In the genomic region with DNA sequence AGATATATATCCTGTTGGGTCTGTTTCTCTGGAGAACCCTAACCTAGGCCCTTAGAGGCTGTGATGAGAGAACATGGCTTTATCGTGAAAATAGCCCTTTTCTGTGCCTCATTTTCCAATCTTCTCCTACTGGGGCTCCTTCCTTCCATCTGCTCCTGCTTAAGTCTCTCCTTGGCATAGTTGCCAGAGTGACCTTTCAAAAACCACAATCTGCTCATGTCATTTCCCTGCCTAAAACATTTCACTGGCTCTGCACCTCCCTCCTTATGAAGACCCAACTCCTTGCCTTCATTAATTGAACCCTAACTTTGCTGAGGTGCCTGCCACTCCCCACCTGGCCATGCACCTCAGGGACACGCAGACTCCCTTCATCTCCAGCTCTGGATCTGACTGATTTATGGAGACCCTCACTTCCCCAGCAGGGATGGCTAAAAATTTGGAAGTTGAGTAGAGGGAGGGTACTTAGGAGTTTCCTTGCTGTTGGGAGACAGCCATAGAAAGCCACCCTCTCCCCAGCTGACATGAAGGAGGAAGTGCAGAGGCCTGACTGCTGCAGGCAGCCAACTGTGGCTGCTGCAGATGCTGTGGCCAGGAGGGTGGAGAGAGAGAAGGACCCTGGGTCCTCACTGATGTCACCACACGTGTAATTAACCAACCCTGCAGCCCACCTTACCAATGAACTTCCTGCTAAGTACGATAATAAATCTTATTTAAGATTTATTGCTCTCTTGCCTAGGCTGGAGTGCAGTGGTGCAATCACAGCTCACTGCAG, we compare ENCODE assay signal across 12 cellular contexts. TPM values are rescaled to one million over a fixed set of nuclear protein-coding genes. Genes with fewer than 3 reads are reported as not detected.
A peak's percentile ranks its signal among the peaks of the same experiment; 100 is the strongest.
DNase-seq lines count a peak whose midpoint lies in the region; ATAC-seq and TF ChIP-seq lines count a peak whose summit lies in the region.
"Had no signal": no experiment of that assay in that cellular context is flagged by ENCODE, and none has a peak within 500 bp of the region (broad histone marks: within the 10 kb centered on the region; RNA-seq: fewer than 3 reads in every experiment).

No MANE protein-coding gene starts in this region.

- peaks cover 28% of the 10 kb centered on the region for H3K36me3 Mint-ChIP-seq in Caco-2 (ENCODE audit: insufficient read depth, unreplicated experiment)

- BruUV-seq in Caco-2 (replicated peaks; lab: Mats Ljungman, UMichigan), result no TSS peak

- H2AFZ ChIP-seq in SU-DHL-6 (ENCODE audit: low read depth, low read length, severe bottlenecking), result no peak overlapping the region

- POLR2A ChIA-PET in Caco-2 (lab: Charles Lee), result no interaction called here

- WGBS in right lobe of liver (ENCODE audit: insufficient coverage, low coverage, low lambda C conversion rate, missing lambda C conversion rate), result 76% methylated on average over 4 of the region's 4 CpGs

- no peaks in the 10 kb centered on the region for H3K9me3 Mint-ChIP-seq in Caco-2 (ENCODE audit: unreplicated experiment)
- H3K9me3 Mint-ChIP-seq: mesothelial cell of epicardium had no signal

- peak overlapping the region; percentile 64 for H3K27ac Mint-ChIP-seq in Caco-2 (ENCODE audit: unreplicated experiment)
- H3K27ac Mint-ChIP-seq: mesothelial cell of epicardium had no signal

- no peaks in the 10 kb centered on the region for H3K4me1 ChIP-seq in Caco-2
- H3K4me1 ChIP-seq in right lobe of liver, result no peaks in the 10 kb centered on the region

- ATAC-seq in HG03175 (IDR thresholded peaks at IDR 0.05; ENCODE audit: unreplicated experiment) (peak; percentile 43), right lobe of liver (peak in 3 of 4 donors; percentile 38 to 53 (median 41)), HG03108 (IDR thresholded peaks at IDR 0.05; ENCODE audit: unreplicated experiment) (no peak), HG03354 (IDR thresholded peaks at IDR 0.05; ENCODE audit: poor library complexity, severe bottlenecking, unreplicated experiment) (no peak)

- H3K4me1 Mint-ChIP-seq in Caco-2 (ENCODE audit: low read depth, unreplicated experiment), result peaks cover 7% of the 10 kb centered on the region
- H3K4me1 Mint-ChIP-seq: mesothelial cell of epicardium had no signal

- DNase-seq in Caco-2 (no peak), right lobe of liver (no peak), iPS-NIHi11 (ENCODE audit: low spot score) (no peak)
- no peak for DNase-seq in NK-92 treated with Interleukin-12 subunit alpha and Interleukin-12 subunit beta, amount 100 ng/mL, for 24 hours (lab: John Stamatoyannopoulos, UW)
- DNase-seq: activated CD4-positive, alpha-beta T cell treated with anti-CD3 and anti-CD28 coated beads, Interleukin-2, amount 50 U/mL, for 1 hour; SHP77; transverse colon had no signal

- H3K9me3 ChIP-seq in Caco-2 (no peaks in the 10 kb centered on the region), SU-DHL-6 (ENCODE audit: insufficient read depth, low read length) (no peaks in the 10 kb centered on the region), right lobe of liver (no peaks in the 10 kb centered on the region)
- H3K9me3 ChIP-seq: transverse colon had no signal

- CTCF ChIA-PET in Caco-2 (lab: Charles Lee), result no interaction called here

- intact Hi-C loops in Caco-2 (cut with micrococcal nuclease; ENCODE audit: unreplicated experiment), result no loop called here
- intact Hi-C loops in right lobe of liver (cut with DNase I), result no loop called here

- peak overlapping the region; percentile 47 for H3K4me2 ChIP-seq in SU-DHL-6 (ENCODE audit: low read depth, low read length, poor library complexity, severe bottlenecking)

- H3K27me3 ChIP-seq in Caco-2 (replicated peaks; ENCODE audit: control insufficient read depth, insufficient read depth, low read length) (no peaks in the 10 kb centered on the region), SU-DHL-6 (ENCODE audit: low read length) (no peaks in the 10 kb centered on the region), right lobe of liver (no peaks in the 10 kb centered on the region)
- H3K27me3 ChIP-seq: transverse colon had no signal

- no peak for TF ChIP-seq CTCF in Caco-2 (IDR thresholded peaks at IDR 0.05; ENCODE audit: insufficient read depth in 1 of 2, low read depth in 1 of 2, low read length in 1 of 2, severe bottlenecking in 1 of 2, unreplicated experiment in 1 of 2)
- no peak for TF ChIP-seq CTCF in SU-DHL-6 (IDR thresholded peaks at IDR 0.05; ENCODE audit: insufficient read depth, low read length, poor library complexity, severe bottlenecking)
- TF ChIP-seq CTCF in right lobe of liver (IDR thresholded peaks at IDR 0.05), result no peak

- H3K27me3 Mint-ChIP-seq in Caco-2 (ENCODE audit: insufficient read depth, unreplicated experiment), result no peaks in the 10 kb centered on the region

- H3K4me3 ChIP-seq in Caco-2 (ENCODE audit: low read depth, low read length) (no peak overlapping the region), SU-DHL-6 (ENCODE audit: insufficient read depth, low read length, poor library complexity, severe bottlenecking) (no peak overlapping the region), right lobe of liver (no peak overlapping the region)
- H3K4me3 ChIP-seq: transverse colon had no signal

- TF ChIP-seq POLR2A in right lobe of liver (IDR thresholded peaks at IDR 0.05), result no peak

- H3K9ac ChIP-seq in SU-DHL-6 (ENCODE audit: low read length), result peak overlapping the region; percentile 52

- no peak overlapping the region for H3K4me3 Mint-ChIP-seq in Caco-2 (ENCODE audit: unreplicated experiment)
- H3K4me3 Mint-ChIP-seq: mesothelial cell of epicardium had no signal

- H3K79me2 ChIP-seq in SU-DHL-6 (ENCODE audit: insufficient read depth, low read length), result no peaks in the 10 kb centered on the region

- peaks cover under 1% of the 10 kb centered on the region; the same call in 1 of the 2 replicates for H3K36me3 ChIP-seq in Caco-2 (ENCODE audit: control insufficient read depth, insufficient read depth, low read length)
- no peaks in the 10 kb centered on the region for H3K36me3 ChIP-seq in SU-DHL-6 (ENCODE audit: low read length)
- peaks cover 0 to 6% (median 0%) of the 10 kb centered on the region in 4 donors for H3K36me3 ChIP-seq in right lobe of liver
- H3K36me3 ChIP-seq: transverse colon had no signal

- peaks cover 71% of the 10 kb centered on the region for H3F3A ChIP-seq in SU-DHL-6 (ENCODE audit: insufficient read depth)

- H3K9me2 ChIP-seq in SU-DHL-6 (replicated peaks; ENCODE audit: insufficient read depth, low read length), result no peaks in the 10 kb centered on the region

- H3K27ac ChIP-seq in SU-DHL-6 (ENCODE audit: low read depth, low read length), result peak overlapping the region; percentile 97
- no peak overlapping the region for H3K27ac ChIP-seq in right lobe of liver
- H3K27ac ChIP-seq: transverse colon had no signal

- no peaks in the 10 kb centered on the region for H4K20me1 ChIP-seq in SU-DHL-6 (ENCODE audit: low read depth, low read length)

RNA-seq across cellular contexts. Expression of gene GGA2, which starts 6.3 kb away (rescaled TPM):
- total RNA-seq in Caco-2 (2022), result 92.7 and 93.4 TPM in 2 replicates
- 10 to 100 TPM; 19.2 to 31.7 (median 27.8) TPM for total RNA-seq in right lobe of liver

RNA-seq across cellular contexts. Expression of gene EARS2, which starts 40.6 kb away (rescaled TPM):
- 29.6 and 32.4 TPM in 2 replicates for total RNA-seq in Caco-2 (2022)
- 10 to 100 TPM; 14.9 to 47.7 (median 15.9) TPM for total RNA-seq in right lobe of liver

RNA-seq across cellular contexts. Expression of gene UBFD1, which starts 41.0 kb away (rescaled TPM):
- total RNA-seq in Caco-2 (2022), result 78.6 and 83.1 TPM in 2 replicates
- total RNA-seq in right lobe of liver, result 10 to 100 TPM; 27.6 to 50.5 (median 37.4) TPM

Comparison
In these comparisons a context has a peak if more than half of its experiments do, and no peak if none do; other contexts are left out.
1. ATAC-seq: peak in HG03175 (single experiment) and right lobe of liver (3 of 4); none in HG03108 (single experiment) and HG03354 (single experiment).